8 cellular contexts compared by ENCODE assay signal in genomic region chr5:90472783-90473182, GRCh38. TPM values are rescaled to one million over a fixed set of nuclear protein-coding genes. Genes with fewer than 3 reads are reported as not detected.
A peak's percentile ranks its signal among the peaks of the same experiment; 100 is the strongest.
DNase-seq lines count a peak whose midpoint lies in the region; ATAC-seq and TF ChIP-seq lines count a peak whose summit lies in the region.

No MANE protein-coding gene starts in this region.

- POLR2A ChIA-PET in CD8-positive, alpha-beta T cell (lab: Charles Lee), result interaction anchor here (2.7 to 3.7 kb wide), 2 partner anchors 57 to 63 kb away, joined by 29 to 35 read pairs; partner anchors contain the start of genes CETN3 and LYSMD3

- H3K4me3 Mint-ChIP-seq in CD8-positive, alpha-beta T cell, result peak overlapping the region; percentile 99
- H3K4me3 Mint-ChIP-seq in neural progenitor cell, result peak overlapping the region; percentile 95

- DNase-seq in CD8-positive, alpha-beta T cell, result no peak
- no peak for DNase-seq in NB4 (ENCODE audit: low read depth)
- no peak for DNase-seq in effector memory CD4-positive, alpha-beta T cell
- DNase-seq in neural progenitor cell (ENCODE audit: low spot score), result no peak
- DNase-seq in amniotic stem cell (lab: John Stamatoyannopoulos, UW), result no peak
- DNase-seq in HT-29 (ENCODE audit: low spot score), result no peak
- no peak for DNase-seq in G401 (ENCODE audit: low spot score)

- peak overlapping the region; percentile 86 for H3K4me2 ChIP-seq in neural progenitor cell

- H3F3A ChIP-seq in neural progenitor cell (ENCODE audit: low read depth), result peaks cover 41% of the 10 kb centered on the region

- H3K4me3 ChIP-seq in CD8-positive, alpha-beta T cell (ENCODE audit: low read depth, low read length), result peak overlapping the region; percentile 93
- peak overlapping the region; percentile 79 for H3K4me3 ChIP-seq in NB4 (ENCODE audit: low read depth, low read length)
- H3K4me3 ChIP-seq in effector memory CD4-positive, alpha-beta T cell (ENCODE audit: insufficient read depth, low read depth, low read length, poor library complexity, severe bottlenecking), result peak overlapping the region; percentile 97
- H3K4me3 ChIP-seq in neural progenitor cell, result peak overlapping the region; percentile 67

- in situ Hi-C loops in G401 (cut with HindIII; ENCODE audit: low sequenced_read_pairs), result no loop called here

- peak overlapping the region; percentile 84 for H3K27ac Mint-ChIP-seq in CD8-positive, alpha-beta T cell
- no peak overlapping the region for H3K27ac Mint-ChIP-seq in neural progenitor cell

- peaks cover 17% of the 10 kb centered on the region for H3K9me3 Mint-ChIP-seq in CD8-positive, alpha-beta T cell
- peaks cover 19% of the 10 kb centered on the region for H3K9me3 Mint-ChIP-seq in neural progenitor cell

- no peak overlapping the region for H3K27ac ChIP-seq in CD8-positive, alpha-beta T cell (ENCODE audit: low read depth, low read length)
- no peak overlapping the region for H3K27ac ChIP-seq in effector memory CD4-positive, alpha-beta T cell (ENCODE audit: insufficient read depth, low read length, poor library complexity, severe bottlenecking)
- no peak overlapping the region for H3K27ac ChIP-seq in neural progenitor cell

- peaks cover 3% of the 10 kb centered on the region for H3K79me2 ChIP-seq in neural progenitor cell (ENCODE audit: low read depth)

- no peaks in the 10 kb centered on the region for H3K36me3 ChIP-seq in CD8-positive, alpha-beta T cell (ENCODE audit: insufficient read depth, low read length)
- peaks cover 4% of the 10 kb centered on the region for H3K36me3 ChIP-seq in effector memory CD4-positive, alpha-beta T cell (ENCODE audit: control insufficient read depth, insufficient read depth, low read length)
- no peaks in the 10 kb centered on the region for H3K36me3 ChIP-seq in neural progenitor cell

- CTCF ChIA-PET in CD8-positive, alpha-beta T cell (lab: Charles Lee), result interaction anchor here (0.7 to 2.2 kb wide), 3 partner anchors 9 to 57 kb away, joined by 4 to 10 read pairs (median 4); partner anchors contain the start of gene LYSMD3

- no peaks in the 10 kb centered on the region for H3K9me3 ChIP-seq in CD8-positive, alpha-beta T cell (ENCODE audit: low read length)
- peaks cover 4% of the 10 kb centered on the region for H3K9me3 ChIP-seq in effector memory CD4-positive, alpha-beta T cell (ENCODE audit: control insufficient read depth, low read length)
- H3K9me3 ChIP-seq in neural progenitor cell (ENCODE audit: low read depth), result no peaks in the 10 kb centered on the region

- no peak for TF ChIP-seq CTCF in CD8-positive, alpha-beta T cell (IDR thresholded peaks at IDR 0.05)
- TF ChIP-seq CTCF in NB4 (IDR thresholded peaks at IDR 0.05; ENCODE audit: low read depth, low read length) (no peak), neural progenitor cell (IDR thresholded peaks at IDR 0.05) (no peak)

- H3K4me1 ChIP-seq in CD8-positive, alpha-beta T cell (ENCODE audit: insufficient read depth, low read length), result peaks cover 16% of the 10 kb centered on the region
- peaks cover 9% of the 10 kb centered on the region for H3K4me1 ChIP-seq in effector memory CD4-positive, alpha-beta T cell (ENCODE audit: control insufficient read depth, insufficient read depth, low read length, poor library complexity, severe bottlenecking)
- H3K4me1 ChIP-seq in neural progenitor cell, result peaks cover 20% of the 10 kb centered on the region

- H2AFZ ChIP-seq in neural progenitor cell (replicated peaks), result no peak overlapping the region

- TF ChIP-seq POLR2A in NB4 (IDR thresholded peaks at IDR 0.05; ENCODE audit: extremely low read depth, insufficient read length), result no peak

- peaks cover 42% of the 10 kb centered on the region for H3K4me1 Mint-ChIP-seq in CD8-positive, alpha-beta T cell (ENCODE audit: low read depth)
- H3K4me1 Mint-ChIP-seq in neural progenitor cell, result peaks cover 36% of the 10 kb centered on the region

- H3K27me3 Mint-ChIP-seq in CD8-positive, alpha-beta T cell (ENCODE audit: low read depth), result no peaks in the 10 kb centered on the region
- peaks cover 9% of the 10 kb centered on the region for H3K27me3 Mint-ChIP-seq in neural progenitor cell (ENCODE audit: insufficient read depth, low read depth)

- peaks cover 3% of the 10 kb centered on the region for H4K20me1 ChIP-seq in neural progenitor cell (ENCODE audit: low read depth)

- H3K36me3 Mint-ChIP-seq in CD8-positive, alpha-beta T cell, result peaks cover 43% of the 10 kb centered on the region
- H3K36me3 Mint-ChIP-seq in neural progenitor cell, result peaks cover 28% of the 10 kb centered on the region

- no peak overlapping the region for H3K9ac ChIP-seq in neural progenitor cell

- no peaks in the 10 kb centered on the region for H3K27me3 ChIP-seq in CD8-positive, alpha-beta T cell (ENCODE audit: insufficient read depth, low read length)
- no peaks in the 10 kb centered on the region for H3K27me3 ChIP-seq in effector memory CD4-positive, alpha-beta T cell (replicated peaks; ENCODE audit: control insufficient read depth, insufficient read depth, low read length, poor library complexity, severe bottlenecking)
- peaks cover 33% of the 10 kb centered on the region for H3K27me3 ChIP-seq in neural progenitor cell

- no peak for ATAC-seq in CD8-positive, alpha-beta T cell
- ATAC-seq in HG03457 (IDR thresholded peaks at IDR 0.05; ENCODE audit: unreplicated experiment), result no peak

- intact Hi-C loops in CD8-positive, alpha-beta T cell (cut with DNase I, micrococcal nuclease), result loop anchor here in 1 of 2 experiments (10.0 kb wide), 1 partner anchor 902 kb away; no protein-coding TSS in a partner anchor

RNA-seq across cellular contexts. Expression of gene MBLAC2, which starts 1.8 kb away (rescaled TPM):
- 1 to 10 TPM; 2.8 to 3.2 TPM for total RNA-seq in CD8-positive, alpha-beta T cell
- 5.1 and 5.7 TPM in 2 replicates for total RNA-seq in neural progenitor cell (ENCODE audit: low replicate concordance)
- total RNA-seq in HT-29 (2014; rRNA removed; shearing (Covaris generic)), result 4.0 and 5.2 TPM in 2 replicates
- 4.3 and 5.5 TPM in 2 replicates for total RNA-seq in G401 (2014; rRNA removed; shearing (Covaris generic))

RNA-seq across cellular contexts. Expression of gene POLR3G, which starts 1.9 kb away (rescaled TPM):
- total RNA-seq in CD8-positive, alpha-beta T cell, result 1 to 10 TPM in 1 of 2 experiments, under 1 TPM in 1; 0.69 to 1.0 TPM
- 4.4 and 8.4 TPM in 2 replicates for total RNA-seq in neural progenitor cell (ENCODE audit: low replicate concordance)
- total RNA-seq in HT-29 (2014; rRNA removed; shearing (Covaris generic)), result 3.7 and 4.0 TPM in 2 replicates
- total RNA-seq in G401 (2014; rRNA removed; shearing (Covaris generic)), result 2.8 and 16.3 TPM in 2 replicates

RNA-seq across cellular contexts. Expression of gene LYSMD3, which starts 56.6 kb away (rescaled TPM):
- total RNA-seq in CD8-positive, alpha-beta T cell, result 10 to 100 TPM; 25.8 to 30.9 TPM
- total RNA-seq in neural progenitor cell (ENCODE audit: low replicate concordance), result 8.2 and 16.3 TPM in 2 replicates
- total RNA-seq in HT-29 (2014; rRNA removed; shearing (Covaris generic)), result 1.8 and 2.8 TPM in 2 replicates
- 3.8 and 6.2 TPM in 2 replicates for total RNA-seq in G401 (2014; rRNA removed; shearing (Covaris generic))
